Comparison of ENCODE assay signal across 9 cellular contexts in the genomic region with DNA sequence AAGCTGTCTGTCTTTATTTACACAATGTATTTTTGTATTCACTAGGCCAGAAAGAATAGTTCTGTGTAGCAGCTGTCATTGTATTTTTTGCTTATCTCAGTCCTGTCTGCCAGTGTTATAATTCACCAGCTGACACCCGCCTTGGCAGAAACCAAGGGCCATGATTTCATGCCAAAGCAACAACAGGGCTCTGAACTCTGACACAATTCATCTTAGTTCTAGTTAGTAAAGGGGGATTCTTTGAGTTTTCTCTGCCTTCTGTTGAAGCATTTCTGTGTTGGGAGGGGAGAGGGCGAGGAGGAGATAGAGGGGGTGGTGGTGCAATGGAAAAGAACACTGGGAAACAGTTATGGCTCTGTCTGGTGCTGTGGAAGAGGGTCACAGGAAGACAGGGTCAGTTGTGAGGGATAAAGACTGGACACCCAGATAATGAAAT.
A peak's percentile ranks its signal among the peaks of the same experiment; 100 is the strongest.
DNase-seq lines count a peak whose midpoint lies in the region; ATAC-seq and TF ChIP-seq lines count a peak whose summit lies in the region.
"Had no signal": no experiment of that assay in that cellular context is flagged by ENCODE, and none has a peak within 500 bp of the region (broad histone marks: within the 10 kb centered on the region; RNA-seq: fewer than 3 reads in every experiment).

No MANE protein-coding gene starts in this region.

- no peaks in the 10 kb centered on the region for H3K27me3 ChIP-seq in ascending aorta

- H3K36me3 ChIP-seq in ascending aorta: no peaks in the 10 kb centered on the region

- no peaks in the 10 kb centered on the region for H3K9me3 ChIP-seq in ascending aorta

- peak; percentile 81 for DNase-seq in LHCN-M2 (ENCODE audit: low read depth)
- peak; percentile 60 for DNase-seq in NCI-H69 (lab: John Stamatoyannopoulos, UW)
- DNase-seq in head of caudate nucleus: peak; percentile 26 to 92 (median 78)
- DNase-seq in posterior cingulate gyrus: peak; percentile 40 to 94 (median 72)
- DNase-seq in UCSD-AML1 (lab: John Stamatoyannopoulos, UW; ENCODE audit: unreplicated experiment): no peak
- no peak for DNase-seq in ascending aorta (ENCODE audit: low spot score in 2 of 2)
- DNase-seq: effector memory CD4-positive, alpha-beta T cell had no signal

- H3K4me3 ChIP-seq in ascending aorta: no peak overlapping the region

- H3K4me1 ChIP-seq in ascending aorta: peaks cover 0 to 7% of the 10 kb centered on the region in 2 donors

- intact Hi-C loops in head of caudate nucleus (cut with DNase I): no loop called here
- intact Hi-C loops in posterior cingulate gyrus (cut with DNase I): loop anchor here (5.0 kb wide), 1 partner anchor 390 kb away; no protein-coding TSS in a partner anchor
- intact Hi-C loops in ascending aorta (cut with DNase I): no loop called here

- ATAC-seq in HG03196 (IDR thresholded peaks at IDR 0.05; ENCODE audit: unreplicated experiment) (no peak), HG03175 (IDR thresholded peaks at IDR 0.05; ENCODE audit: unreplicated experiment) (no peak)

- no peak overlapping the region for H3K27ac ChIP-seq in ascending aorta

- no peak for TF ChIP-seq CTCF in ascending aorta (IDR thresholded peaks at IDR 0.05)

Comparison
In these comparisons a context has a peak if more than half of its experiments do, and no peak if none do; other contexts are left out.
1. DNase-seq: peak in LHCN-M2 (single experiment), NCI-H69 (single experiment), head of caudate nucleus (42 of 42) and posterior cingulate gyrus (10 of 10); none in UCSD-AML1 (single experiment) and ascending aorta (0 of 2).